In genomic region chr7:24216576-24217116, GRCh38 we compare ENCODE assay signal across 26 cellular contexts.
A peak's percentile ranks its signal among the peaks of the same experiment; 100 is the strongest.
DNase-seq lines count a peak whose midpoint lies in the region; ATAC-seq and TF ChIP-seq lines count a peak whose summit lies in the region.
"Had no signal": no experiment of that assay in that cellular context is flagged by ENCODE, and none has a peak within 500 bp of the region (broad histone marks: within the 10 kb centered on the region; RNA-seq: fewer than 3 reads in every experiment).

No MANE protein-coding gene starts in this region.

- H3K27me3 Mint-ChIP-seq in MCF 10A (ENCODE audit: insufficient read depth, unreplicated experiment): no peaks in the 10 kb centered on the region
- H3K27me3 Mint-ChIP-seq in activated T-cell treated with anti-CD3 and anti-CD28 coated beads, Interleukin-2, amount 50 U/mL, for 4 hours (ENCODE audit: low read depth): no peaks in the 10 kb centered on the region

- no peak for TF ChIP-seq CTCF in MCF 10A (IDR thresholded peaks at IDR 0.05; ENCODE audit: unreplicated experiment)
- TF ChIP-seq CTCF in breast epithelium (IDR thresholded peaks at IDR 0.05): no peak
- no peak for TF ChIP-seq CTCF in fibroblast of villous mesenchyme (IDR thresholded peaks at IDR 0.05; ENCODE audit: insufficient read depth, low read depth, low read length)

- no peaks in the 10 kb centered on the region for H3K27me3 ChIP-seq in breast epithelium
- H3K27me3 ChIP-seq: BLaER1 treated with 17β-estradiol and CSF1 and Interleukin-3, amounts not matched to agents 10 nM and 100 nM; heart left ventricle; transverse colon had no signal

- H3K27ac ChIP-seq in breast epithelium: no peak overlapping the region
- H3K27ac ChIP-seq: 22Rv1; BLaER1 treated with 17β-estradiol and CSF1 and Interleukin-3, amounts not matched to agents 10 nM and 100 nM; heart left ventricle; transverse colon had no signal

- DNase-seq in MCF 10A (ENCODE audit: unreplicated experiment) (peak; percentile 34), breast epithelium (ENCODE audit: low spot score in 2 of 2) (no peak), amniotic epithelial cell (ENCODE audit: low read depth) (peak; percentile 99), fibroblast of villous mesenchyme (ENCODE audit: low read depth) (peak; percentile 73), NCI-H526 treated with DMSO at 0.1 percent for 48 hours (lab: John Stamatoyannopoulos, UW) (no peak), NCI-H1092 (lab: John Stamatoyannopoulos, UW) (no peak), SHP77 treated with DMSO at 0.1 percent for 48 hours (lab: John Stamatoyannopoulos, UW) (no peak)
- DNase-seq in activated T-cell treated with anti-CD3 and anti-CD28 coated beads, Interleukin-2, amount 50 U/mL, for 4 hours: no peak
- DNase-seq: activated CD4-positive, CD25-positive, alpha-beta regulatory T cell; activated CD8-positive, alpha-beta memory T cell treated with anti-CD3 and anti-CD28 coated beads for 24 hours; central memory CD4-positive, alpha-beta T cell; GOT3; heart left ventricle; naive thymus-derived CD8-positive, alpha-beta T cell; NCI-H1436; NCI-H2171; NCI-H748 treated with DMSO at 0.1 percent for 48 hours; posterior cingulate gyrus; stimulated activated CD4-positive, alpha-beta T cell treated with anti-CD3 and anti-CD28 coated beads, Interleukin-2, amount 100 ng/mL, for 24 hours; stimulated activated naive CD8-positive, alpha-beta T cell treated with anti-CD3 and anti-CD28 coated beads, Interleukin-15, amount 100 ng/mL, for 72 hours; transverse colon had no signal

- H3K36me3 Mint-ChIP-seq in MCF 10A (ENCODE audit: insufficient read depth, unreplicated experiment): peaks cover 6% of the 10 kb centered on the region
- no peaks in the 10 kb centered on the region for H3K36me3 Mint-ChIP-seq in activated T-cell treated with anti-CD3 and anti-CD28 coated beads, Interleukin-2, amount 50 U/mL, for 4 hours (ENCODE audit: insufficient read depth)
- H3K36me3 Mint-ChIP-seq: activated naive CD4-positive, alpha-beta T cell treated with anti-CD3 and anti-CD28 coated beads, Interleukin-2, amount 50 U/mL, for 72 hours; memory B cell; naive thymus-derived CD8-positive, alpha-beta T cell had no signal

- CTCF ChIA-PET in MCF 10A (lab: Yijun Ruan, JAX): interaction anchor here (0.6 to 1.0 kb wide), 2 partner anchors 165 to 703 kb away, joined by 3 to 4 read pairs; no protein-coding TSS in a partner anchor

- POLR2A ChIA-PET in MCF 10A (lab: Yijun Ruan, JAX): interaction anchor here (0.6 to 1.1 kb wide), 3 partner anchors 10 to 98 kb away, joined by 3 read pairs; no protein-coding TSS in a partner anchor

- intact Hi-C loops in MCF 10A (cut with micrococcal nuclease) (no loop called here), breast epithelium (cut with DNase I; ENCODE audit: low total_unique reads) (no loop called here)

- H3K9me3 ChIP-seq in breast epithelium: no peaks in the 10 kb centered on the region
- H3K9me3 ChIP-seq: heart left ventricle, transverse colon had no signal

- no peaks in the 10 kb centered on the region for H3K4me1 ChIP-seq in breast epithelium
- H3K4me1 ChIP-seq: heart left ventricle, transverse colon had no signal

- no peak overlapping the region for H3K4me3 ChIP-seq in breast epithelium
- no peak overlapping the region for H3K4me3 ChIP-seq in fibroblast of villous mesenchyme (ENCODE audit: low read depth, low read length)
- H3K4me3 ChIP-seq: BLaER1 treated with 17β-estradiol and CSF1 and Interleukin-3, amounts not matched to agents 10 nM and 100 nM; heart left ventricle; transverse colon had no signal

- TF ChIP-seq POLR2A in breast epithelium (IDR thresholded peaks at IDR 0.05): no peak

- H3K27ac Mint-ChIP-seq in MCF 10A (ENCODE audit: low read depth, unreplicated experiment): no peak overlapping the region
- H3K27ac Mint-ChIP-seq: activated naive CD4-positive, alpha-beta T cell treated with anti-CD3 and anti-CD28 coated beads, Interleukin-2, amount 50 U/mL, for 72 hours; memory B cell; naive thymus-derived CD8-positive, alpha-beta T cell; stimulated activated naive CD8-positive, alpha-beta T cell treated with anti-CD3 and anti-CD28 coated beads, Interleukin-15, amount 100 ng/mL, for 72 hours; T-helper 2 cell treated with Interferon-gamma antibody and Interleukin-4, amounts not matched to agents 5 μg/mL and 100 μg/mL, for 36 hours had no signal

- H3K9me3 Mint-ChIP-seq in MCF 10A (ENCODE audit: unreplicated experiment): no peaks in the 10 kb centered on the region
- H3K9me3 Mint-ChIP-seq in activated T-cell treated with anti-CD3 and anti-CD28 coated beads, Interleukin-2, amount 50 U/mL, for 4 hours: no peaks in the 10 kb centered on the region
- H3K9me3 Mint-ChIP-seq: activated naive CD4-positive, alpha-beta T cell treated with anti-CD3 and anti-CD28 coated beads, Interleukin-2, amount 50 U/mL, for 72 hours; memory B cell; naive thymus-derived CD8-positive, alpha-beta T cell; stimulated activated naive CD8-positive, alpha-beta T cell treated with anti-CD3 and anti-CD28 coated beads, Interleukin-15, amount 100 ng/mL, for 72 hours; T-helper 2 cell treated with Interferon-gamma antibody and Interleukin-4, amounts not matched to agents 5 μg/mL and 100 μg/mL, for 36 hours had no signal

- H3K4me1 Mint-ChIP-seq in MCF 10A (ENCODE audit: insufficient read depth, unreplicated experiment): peaks cover 7% of the 10 kb centered on the region
- H3K4me1 Mint-ChIP-seq in activated T-cell treated with anti-CD3 and anti-CD28 coated beads, Interleukin-2, amount 50 U/mL, for 4 hours (ENCODE audit: low read depth): peaks cover 3% of the 10 kb centered on the region
- H3K4me1 Mint-ChIP-seq: memory B cell; naive thymus-derived CD8-positive, alpha-beta T cell; stimulated activated naive CD8-positive, alpha-beta T cell treated with anti-CD3 and anti-CD28 coated beads, Interleukin-15, amount 100 ng/mL, for 72 hours had no signal

- H3K36me3 ChIP-seq in breast epithelium: no peaks in the 10 kb centered on the region
- H3K36me3 ChIP-seq: BLaER1 treated with 17β-estradiol and CSF1 and Interleukin-3, amounts not matched to agents 10 nM and 100 nM; heart left ventricle; transverse colon had no signal

- ATAC-seq in activated T-cell treated with anti-CD3 and anti-CD28 coated beads, Interleukin-2, amount 50 U/mL, for 4 hours: no peak
- ATAC-seq: activated naive CD4-positive, alpha-beta T cell treated with anti-CD3 and anti-CD28 coated beads, Interleukin-2, amount 50 U/mL, for 72 hours; heart left ventricle; naive thymus-derived CD8-positive, alpha-beta T cell; stimulated activated naive CD8-positive, alpha-beta T cell treated with anti-CD3 and anti-CD28 coated beads, Interleukin-15, amount 100 ng/mL, for 72 hours had no signal

- BruUV-seq in MCF 10A (replicated peaks; lab: Mats Ljungman, UMichigan): no TSS peak

- no peak overlapping the region for H3K4me3 Mint-ChIP-seq in MCF 10A (ENCODE audit: unreplicated experiment)
- no peak overlapping the region for H3K4me3 Mint-ChIP-seq in activated T-cell treated with anti-CD3 and anti-CD28 coated beads, Interleukin-2, amount 50 U/mL, for 4 hours
- H3K4me3 Mint-ChIP-seq: memory B cell; naive thymus-derived CD8-positive, alpha-beta T cell; stimulated activated naive CD8-positive, alpha-beta T cell treated with anti-CD3 and anti-CD28 coated beads, Interleukin-15, amount 100 ng/mL, for 72 hours; T-helper 2 cell treated with Interferon-gamma antibody and Interleukin-4, amounts not matched to agents 5 μg/mL and 100 μg/mL, for 36 hours had no signal

Comparison
In these comparisons a context has a peak if more than half of its experiments do, and no peak if none do; other contexts are left out.
1. DNase-seq: peak in MCF 10A (single experiment), amniotic epithelial cell (single experiment) and fibroblast of villous mesenchyme (single experiment); none in breast epithelium (0 of 2), NCI-H526 treated with DMSO at 0.1 percent for 48 hours (single experiment), NCI-H1092 (single experiment), activated T-cell treated with anti-CD3 and anti-CD28 coated beads, Interleukin-2, amount 50 U/mL, for 4 hours (single experiment) and SHP77 treated with DMSO at 0.1 percent for 48 hours (single experiment).